ENCODE assay signal across 8 cellular contexts in the genomic region with DNA sequence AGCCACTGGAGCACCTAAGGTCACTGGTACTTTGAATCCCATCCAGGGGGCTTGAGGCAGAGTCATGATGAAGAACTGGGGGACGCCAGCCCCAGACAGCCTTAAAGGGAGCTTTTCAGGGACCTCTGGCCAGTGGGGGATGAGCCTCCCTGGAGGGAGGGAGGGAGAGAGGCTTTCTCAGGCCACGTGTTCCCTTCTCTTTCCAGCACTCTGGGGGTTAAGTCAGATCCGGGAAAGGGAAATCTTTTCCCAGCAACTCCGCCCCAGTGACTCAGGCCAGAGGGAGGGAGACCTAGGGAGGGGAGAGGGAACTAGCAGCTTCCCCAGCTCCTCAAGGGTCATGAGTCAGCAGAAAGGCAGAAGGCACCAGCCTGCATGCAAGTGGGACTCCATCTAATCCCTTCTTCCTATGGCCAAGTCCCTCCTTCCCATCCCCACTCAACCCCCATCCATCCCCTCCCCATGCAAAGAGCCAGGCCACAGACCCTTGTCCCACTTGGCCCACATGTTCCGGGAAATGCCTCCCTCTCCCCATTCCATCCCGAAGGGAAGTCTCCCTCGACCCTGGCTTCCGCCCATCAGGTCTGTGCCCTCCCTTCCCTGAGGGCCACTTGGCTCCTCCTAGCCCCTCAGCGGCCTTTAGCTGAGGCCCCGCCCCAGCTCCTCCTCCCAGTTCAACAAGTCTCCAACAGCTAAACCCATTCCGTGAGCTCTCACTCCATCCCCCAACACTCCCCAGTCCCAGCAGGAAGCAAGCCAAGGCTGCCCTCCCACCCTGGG. TPM values are rescaled to one million over a fixed set of nuclear protein-coding genes. Genes with fewer than 3 reads are reported as not detected.
A peak's percentile ranks its signal among the peaks of the same experiment; 100 is the strongest.
DNase-seq lines count a peak whose midpoint lies in the region; ATAC-seq and TF ChIP-seq lines count a peak whose summit lies in the region.

No MANE protein-coding gene starts in this region.

- H3K27me3 ChIP-seq in mesenchymal stem cell (ENCODE audit: control insufficient read depth in 1 of 2, insufficient read depth in 1 of 2, low read length in 2 of 2) = no peaks in the 10 kb centered on the region

- peak overlapping the region; percentile 99 for H4K8ac ChIP-seq in mesenchymal stem cell (ENCODE audit: low read length)

- H2AFZ ChIP-seq in mesenchymal stem cell (ENCODE audit: low read depth, low read length) = no peak overlapping the region

- DNase-seq in C1 segment of cervical spinal cord (lab: John Stamatoyannopoulos, UW) (peak in 12 of 14 donors; percentile 44 to 96 (median 81)), H4 (ENCODE audit: low spot score) (peak; percentile 100), NCI-H526 (lab: John Stamatoyannopoulos, UW) (peak; percentile 57 to 79), epithelial cell of esophagus (ENCODE audit: low read depth) (peak; percentile 99), mesenchymal stem cell (peak; percentile 100)
- DNase-seq in activated CD8-positive, alpha-beta memory T cell treated with anti-CD3 and anti-CD28 coated beads, Interleukin-2, amount 50 U/mL, for 4 hours = peak; percentile 51
- DNase-seq in stimulated activated CD8-positive, alpha-beta memory T cell treated with anti-CD3 and anti-CD28 coated beads, Interleukin-7, amount 100 ng/mL, for 4 hours (ENCODE audit: low read depth in 2 of 2) = peak; percentile 45 to 53

- ATAC-seq in GM21737 (IDR thresholded peaks at IDR 0.05; ENCODE audit: unreplicated experiment) = no peak

- H3K4me1 ChIP-seq in mesenchymal stem cell (ENCODE audit: control insufficient read depth, insufficient read depth, low read depth, low read length) = peaks cover 59% of the 10 kb centered on the region

- H3K4ac ChIP-seq in mesenchymal stem cell (ENCODE audit: low read depth in 1 of 2, low read length in 2 of 2) = peak overlapping the region; percentile 99

- peak overlapping the region in 1 of 2 experiments; percentile 63 for H3K14ac ChIP-seq in mesenchymal stem cell (ENCODE audit: low read length in 2 of 2)

- peak overlapping the region; percentile 98 for H3K9ac ChIP-seq in mesenchymal stem cell (ENCODE audit: low read length)

- H4K91ac ChIP-seq in mesenchymal stem cell (ENCODE audit: low read length) = peak overlapping the region; percentile 100

- no peak for TF ChIP-seq CTCF in epithelial cell of esophagus (IDR thresholded peaks at IDR 0.05; ENCODE audit: insufficient read depth, low read depth, low read length, missing control alignments)

- H2BK5ac ChIP-seq in mesenchymal stem cell (ENCODE audit: low read depth, low read length, poor library complexity, severe bottlenecking) = peak overlapping the region; percentile 100

- peaks cover 33 to 44% of the 10 kb centered on the region in 2 experiments for H3K36me3 ChIP-seq in mesenchymal stem cell (ENCODE audit: control insufficient read depth in 1 of 2, insufficient read depth in 2 of 2, low read depth in 1 of 2, low read length in 2 of 2)

- WGBS in mesenchymal stem cell = 0% methylated on average over 10 of the region's 11 CpGs

- peak overlapping the region in 1 of 2 experiments; percentile 95 for H3K23ac ChIP-seq in mesenchymal stem cell (ENCODE audit: low read length in 2 of 2)

- H2AK5ac ChIP-seq in mesenchymal stem cell (ENCODE audit: low read length, severe bottlenecking) = peak overlapping the region; percentile 99

- H3K18ac ChIP-seq in mesenchymal stem cell (ENCODE audit: low read depth in 1 of 2, low read length in 2 of 2) = peak overlapping the region; percentile 99 to 100

- H2BK15ac ChIP-seq in mesenchymal stem cell (ENCODE audit: low read depth, poor library complexity, severe bottlenecking) = peak overlapping the region; percentile 90

- peaks cover 5% of the 10 kb centered on the region for H3K79me1 ChIP-seq in mesenchymal stem cell (replicated peaks; ENCODE audit: low read length, poor library complexity, severe bottlenecking)

- H3K4me2 ChIP-seq in mesenchymal stem cell (ENCODE audit: low read length, poor library complexity, severe bottlenecking) = peak overlapping the region; percentile 79

- H3K9me3 ChIP-seq in mesenchymal stem cell (ENCODE audit: control insufficient read depth, low read length) = no peaks in the 10 kb centered on the region

- H3K4me3 ChIP-seq in epithelial cell of esophagus (ENCODE audit: low read length) (peak overlapping the region; percentile 33), mesenchymal stem cell (ENCODE audit: insufficient read depth in 1 of 2, low read depth in 1 of 2, low read length in 2 of 2) (peak overlapping the region in 1 of 2 experiments; percentile 96)

- H2BK12ac ChIP-seq in mesenchymal stem cell (ENCODE audit: low read length in 2 of 2) = peak overlapping the region; percentile 99 to 100

- peak overlapping the region; percentile 99 for H3K27ac ChIP-seq in mesenchymal stem cell (ENCODE audit: low read length, poor library complexity, severe bottlenecking)

- H2BK120ac ChIP-seq in mesenchymal stem cell (ENCODE audit: low read depth, low read length) = peak overlapping the region; percentile 98

RNA-seq across cellular contexts. Expression of gene TNFRSF1A, which starts 5.6 kb away (rescaled TPM):
- 320 and 327 TPM in 2 replicates for total RNA-seq in H4 (2014; rRNA removed; shearing (Covaris generic))
- polyA plus RNA-seq in mesenchymal stem cell (2013, experiment 1 of 2) = 307 TPM
- 298 TPM for polyA plus RNA-seq in mesenchymal stem cell (2013, experiment 2 of 2)

RNA-seq across cellular contexts. Expression of gene PLEKHG6, which starts 25.8 kb away (rescaled TPM):
- total RNA-seq in H4 (2014; rRNA removed; shearing (Covaris generic)) = 0.10 TPM in 1 of 2 replicates, not detected in the other
- 0.15 TPM for polyA plus RNA-seq in mesenchymal stem cell (2013, experiment 1 of 2)
- 0.23 TPM for polyA plus RNA-seq in mesenchymal stem cell (2013, experiment 2 of 2)

RNA-seq across cellular contexts. Expression of gene SCNN1A, which starts 39.1 kb away (rescaled TPM):
- 1.7 and 2.1 TPM in 2 replicates for total RNA-seq in H4 (2014; rRNA removed; shearing (Covaris generic))
- polyA plus RNA-seq in mesenchymal stem cell (2013, experiment 1 of 2) = 1.7 TPM
- polyA plus RNA-seq in mesenchymal stem cell (2013, experiment 2 of 2) = 1.3 TPM

RNA-seq across cellular contexts. Expression of gene LTBR, which starts 47.7 kb away (rescaled TPM):
- total RNA-seq in H4 (2014; rRNA removed; shearing (Covaris generic)) = 19.5 and 31.5 TPM in 2 replicates
- 262 TPM for polyA plus RNA-seq in mesenchymal stem cell (2013, experiment 1 of 2)
- 265 TPM for polyA plus RNA-seq in mesenchymal stem cell (2013, experiment 2 of 2)

Comparison
In these comparisons a context has a peak if more than half of its experiments do, and no peak if none do; other contexts are left out.
1. DNase-seq: peak in every context shown above with its lines; median percentile 100 in H4; 100 in mesenchymal stem cell; 99 in epithelial cell of esophagus; 81 in C1 segment of cervical spinal cord; 68 in NCI-H526; 51 in activated CD8-positive, alpha-beta memory T cell treated with anti-CD3 and anti-CD28 coated beads, Interleukin-2, amount 50 U/mL, for 4 hours; 49 in stimulated activated CD8-positive, alpha-beta memory T cell treated with anti-CD3 and anti-CD28 coated beads, Interleukin-7, amount 100 ng/mL, for 4 hours.